In the genomic region with DNA sequence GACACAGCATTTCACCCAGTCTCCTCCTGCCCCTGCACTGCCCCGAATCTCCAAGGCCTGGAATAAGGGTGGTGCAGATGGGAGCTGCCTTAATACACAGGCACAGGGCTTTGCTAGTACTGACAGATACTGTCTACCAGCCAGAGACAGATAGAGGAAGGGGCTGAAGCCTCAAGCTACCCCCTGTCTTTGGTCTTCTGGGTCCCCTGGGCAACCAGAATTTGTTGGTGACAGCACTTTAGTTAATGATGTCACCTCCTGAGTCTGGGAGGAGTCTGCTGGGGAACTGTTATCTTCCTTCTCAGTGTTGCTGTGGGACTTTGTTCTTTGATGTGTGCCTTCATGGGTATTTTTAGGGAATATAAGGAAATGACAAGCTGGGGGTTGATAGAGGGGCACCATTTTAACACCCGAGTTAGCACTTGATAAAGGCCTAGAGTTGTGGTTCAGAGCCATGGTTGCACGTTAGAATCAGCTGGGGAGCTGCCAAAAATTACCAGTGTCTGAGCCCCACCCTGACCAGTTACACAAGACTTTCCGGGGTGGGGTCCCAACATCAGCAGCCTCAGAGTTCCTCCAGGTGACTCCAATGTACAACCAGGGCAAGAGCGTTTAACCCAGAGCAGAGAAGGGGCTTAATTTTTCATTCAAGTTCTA, we compare ENCODE assay signal across 1 cellular context.
TF ChIP-seq lines count a peak whose summit lies in the region.

No MANE protein-coding gene starts in this region.

TF ChIP-seq in K562, 482 proteins besides CTCF, POLR2A, EP300 and RAD21 (continued from another document and continues in another):
- TF ChIP-seq OTX1 (CRISPR knock-in tag; IDR thresholded peaks at IDR 0.05) = no peak
- no peak for TF ChIP-seq ZSCAN29 (IDR thresholded peaks at IDR 0.05)
- TF ChIP-seq ATF1 (CRISPR knock-in tag; IDR thresholded peaks at IDR 0.05) = no peak
- peak; percentile 35; the same call in 1 of the 2 replicates for TF ChIP-seq ATF1 (tag; IDR thresholded peaks at IDR 0.05)
- no peak for TF ChIP-seq ZBTB26 (CRISPR knock-in tag; IDR thresholded peaks at IDR 0.05)
- TF ChIP-seq, protein P1, sequence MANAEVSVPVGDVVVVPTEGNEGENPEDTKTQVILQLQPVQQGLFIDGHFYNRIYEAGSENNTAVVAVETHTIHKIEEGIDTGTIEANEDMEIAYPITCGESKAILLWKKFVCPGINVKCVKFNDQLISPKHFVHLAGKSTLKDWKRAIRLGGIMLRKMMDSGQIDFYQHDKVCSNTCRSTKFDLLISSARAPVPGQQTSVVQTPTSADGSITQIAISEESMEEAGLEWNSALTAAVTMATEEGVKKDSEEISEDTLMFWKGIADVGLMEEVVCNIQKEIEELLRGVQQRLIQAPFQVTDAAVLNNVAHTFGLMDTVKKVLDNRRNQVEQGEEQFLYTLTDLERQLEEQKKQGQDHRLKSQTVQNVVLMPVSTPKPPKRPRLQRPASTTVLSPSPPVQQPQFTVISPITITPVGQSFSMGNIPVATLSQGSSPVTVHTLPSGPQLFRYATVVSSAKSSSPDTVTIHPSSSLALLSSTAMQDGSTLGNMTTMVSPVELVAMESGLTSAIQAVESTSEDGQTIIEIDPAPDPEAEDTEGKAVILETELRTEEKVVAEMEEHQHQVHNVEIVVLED (CRISPR knock-in tag; IDR thresholded peaks at IDR 0.05) = no peak
- no peak for TF ChIP-seq TCF15 (CRISPR knock-in tag; IDR thresholded peaks at IDR 0.05)
- TF ChIP-seq, protein P2, sequence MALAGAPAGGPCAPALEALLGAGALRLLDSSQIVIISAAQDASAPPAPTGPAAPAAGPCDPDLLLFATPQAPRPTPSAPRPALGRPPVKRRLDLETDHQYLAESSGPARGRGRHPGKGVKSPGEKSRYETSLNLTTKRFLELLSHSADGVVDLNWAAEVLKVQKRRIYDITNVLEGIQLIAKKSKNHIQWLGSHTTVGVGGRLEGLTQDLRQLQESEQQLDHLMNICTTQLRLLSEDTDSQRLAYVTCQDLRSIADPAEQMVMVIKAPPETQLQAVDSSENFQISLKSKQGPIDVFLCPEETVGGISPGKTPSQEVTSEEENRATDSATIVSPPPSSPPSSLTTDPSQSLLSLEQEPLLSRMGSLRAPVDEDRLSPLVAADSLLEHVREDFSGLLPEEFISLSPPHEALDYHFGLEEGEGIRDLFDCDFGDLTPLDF (CRISPR knock-in tag; IDR thresholded peaks at IDR 0.05) = no peak
- TF ChIP-seq, protein P3, sequence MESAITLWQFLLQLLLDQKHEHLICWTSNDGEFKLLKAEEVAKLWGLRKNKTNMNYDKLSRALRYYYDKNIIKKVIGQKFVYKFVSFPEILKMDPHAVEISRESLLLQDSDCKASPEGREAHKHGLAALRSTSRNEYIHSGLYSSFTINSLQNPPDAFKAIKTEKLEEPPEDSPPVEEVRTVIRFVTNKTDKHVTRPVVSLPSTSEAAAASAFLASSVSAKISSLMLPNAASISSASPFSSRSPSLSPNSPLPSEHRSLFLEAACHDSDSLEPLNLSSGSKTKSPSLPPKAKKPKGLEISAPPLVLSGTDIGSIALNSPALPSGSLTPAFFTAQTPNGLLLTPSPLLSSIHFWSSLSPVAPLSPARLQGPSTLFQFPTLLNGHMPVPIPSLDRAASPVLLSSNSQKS (CRISPR knock-in tag; IDR thresholded peaks at IDR 0.05) = no peak
- no peak for TF ChIP-seq TBP (optimal IDR thresholded peaks at IDR 0.05; ENCODE audit: low read depth, low read length)
- no peak for TF ChIP-seq STAT5A (IDR thresholded peaks at IDR 0.05; ENCODE audit: borderline replicate concordance, low read length)
- TF ChIP-seq, protein P4, sequence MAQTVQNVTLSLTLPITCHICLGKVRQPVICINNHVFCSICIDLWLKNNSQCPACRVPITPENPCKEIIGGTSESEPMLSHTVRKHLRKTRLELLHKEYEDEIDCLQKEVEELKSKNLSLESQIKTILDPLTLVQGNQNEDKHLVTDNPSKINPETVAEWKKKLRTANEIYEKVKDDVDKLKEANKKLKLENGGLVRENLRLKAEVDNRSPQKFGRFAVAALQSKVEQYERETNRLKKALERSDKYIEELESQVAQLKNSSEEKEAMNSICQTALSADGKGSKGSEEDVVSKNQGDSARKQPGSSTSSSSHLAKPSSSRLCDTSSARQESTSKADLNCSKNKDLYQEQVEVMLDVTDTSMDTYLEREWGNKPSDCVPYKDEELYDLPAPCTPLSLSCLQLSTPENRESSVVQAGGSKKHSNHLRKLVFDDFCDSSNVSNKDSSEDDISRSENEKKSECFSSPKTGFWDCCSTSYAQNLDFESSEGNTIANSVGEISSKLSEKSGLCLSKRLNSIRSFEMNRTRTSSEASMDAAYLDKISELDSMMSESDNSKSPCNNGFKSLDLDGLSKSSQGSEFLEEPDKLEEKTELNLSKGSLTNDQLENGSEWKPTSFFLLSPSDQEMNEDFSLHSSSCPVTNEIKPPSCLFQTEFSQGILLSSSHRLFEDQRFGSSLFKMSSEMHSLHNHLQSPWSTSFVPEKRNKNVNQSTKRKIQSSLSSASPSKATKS (CRISPR knock-in tag; IDR thresholded peaks at IDR 0.05) = no peak
- TF ChIP-seq FIP1L1 (IDR thresholded peaks at IDR 0.05; ENCODE audit: low read depth, low read length, poor library complexity, severe bottlenecking) = no peak
- TF ChIP-seq, protein P5, sequence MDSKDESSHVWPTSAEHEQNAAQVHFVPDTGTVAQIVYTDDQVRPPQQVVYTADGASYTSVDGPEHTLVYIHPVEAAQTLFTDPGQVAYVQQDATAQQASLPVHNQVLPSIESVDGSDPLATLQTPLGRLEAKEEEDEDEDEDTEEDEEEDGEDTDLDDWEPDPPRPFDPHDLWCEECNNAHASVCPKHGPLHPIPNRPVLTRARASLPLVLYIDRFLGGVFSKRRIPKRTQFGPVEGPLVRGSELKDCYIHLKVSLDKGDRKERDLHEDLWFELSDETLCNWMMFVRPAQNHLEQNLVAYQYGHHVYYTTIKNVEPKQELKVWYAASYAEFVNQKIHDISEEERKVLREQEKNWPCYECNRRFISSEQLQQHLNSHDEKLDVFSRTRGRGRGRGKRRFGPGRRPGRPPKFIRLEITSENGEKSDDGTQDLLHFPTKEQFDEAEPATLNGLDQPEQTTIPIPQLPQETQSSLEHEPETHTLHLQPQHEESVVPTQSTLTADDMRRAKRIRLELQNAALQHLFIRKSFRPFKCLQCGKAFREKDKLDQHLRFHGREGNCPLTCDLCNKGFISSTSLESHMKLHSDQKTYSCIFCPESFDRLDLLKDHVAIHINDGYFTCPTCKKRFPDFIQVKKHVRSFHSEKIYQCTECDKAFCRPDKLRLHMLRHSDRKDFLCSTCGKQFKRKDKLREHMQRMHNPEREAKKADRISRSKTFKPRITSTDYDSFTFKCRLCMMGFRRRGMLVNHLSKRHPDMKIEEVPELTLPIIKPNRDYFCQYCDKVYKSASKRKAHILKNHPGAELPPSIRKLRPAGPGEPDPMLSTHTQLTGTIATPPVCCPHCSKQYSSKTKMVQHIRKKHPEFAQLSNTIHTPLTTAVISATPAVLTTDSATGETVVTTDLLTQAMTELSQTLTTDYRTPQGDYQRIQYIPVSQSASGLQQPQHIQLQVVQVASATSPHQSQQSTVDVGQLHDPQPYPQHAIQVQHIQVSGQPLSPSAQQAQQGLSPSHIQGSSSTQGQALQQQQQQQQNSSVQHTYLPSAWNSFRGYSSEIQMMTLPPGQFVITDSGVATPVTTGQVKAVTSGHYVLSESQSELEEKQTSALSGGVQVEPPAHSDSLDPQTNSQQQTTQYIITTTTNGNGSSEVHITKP (IDR thresholded peaks at IDR 0.05; ENCODE audit: partially characterized antibody) = peak; percentile 98
- no peak for TF ChIP-seq ZNF23 (CRISPR knock-in tag; IDR thresholded peaks at IDR 0.05)
- no peak for TF ChIP-seq SIN3A (IDR thresholded peaks at IDR 0.05; ENCODE audit: borderline replicate concordance in 2 of 2, control insufficient read depth in 1 of 2, low read depth in 2 of 2, low read length in 2 of 2)
- no peak for TF ChIP-seq MTA3 (IDR thresholded peaks at IDR 0.05; ENCODE audit: borderline replicate concordance)
- TF ChIP-seq, protein P6, sequence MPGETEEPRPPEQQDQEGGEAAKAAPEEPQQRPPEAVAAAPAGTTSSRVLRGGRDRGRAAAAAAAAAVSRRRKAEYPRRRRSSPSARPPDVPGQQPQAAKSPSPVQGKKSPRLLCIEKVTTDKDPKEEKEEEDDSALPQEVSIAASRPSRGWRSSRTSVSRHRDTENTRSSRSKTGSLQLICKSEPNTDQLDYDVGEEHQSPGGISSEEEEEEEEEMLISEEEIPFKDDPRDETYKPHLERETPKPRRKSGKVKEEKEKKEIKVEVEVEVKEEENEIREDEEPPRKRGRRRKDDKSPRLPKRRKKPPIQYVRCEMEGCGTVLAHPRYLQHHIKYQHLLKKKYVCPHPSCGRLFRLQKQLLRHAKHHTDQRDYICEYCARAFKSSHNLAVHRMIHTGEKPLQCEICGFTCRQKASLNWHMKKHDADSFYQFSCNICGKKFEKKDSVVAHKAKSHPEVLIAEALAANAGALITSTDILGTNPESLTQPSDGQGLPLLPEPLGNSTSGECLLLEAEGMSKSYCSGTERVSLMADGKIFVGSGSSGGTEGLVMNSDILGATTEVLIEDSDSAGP (CRISPR knock-in tag; IDR thresholded peaks at IDR 0.05) = no peak
- peak; percentile 72 for TF ChIP-seq CEBPB (tag; IDR thresholded peaks at IDR 0.05)
- TF ChIP-seq PHF21A (IDR thresholded peaks at IDR 0.05; ENCODE audit: borderline replicate concordance, low read depth) = no peak
- TF ChIP-seq ELF2 (CRISPR knock-in tag; IDR thresholded peaks at IDR 0.05) = no peak
- TF ChIP-seq RB1 (IDR thresholded peaks at IDR 0.05; ENCODE audit: low read depth) = no peak
- TF ChIP-seq FOXJ3 (CRISPR knock-in tag; IDR thresholded peaks at IDR 0.05) = no peak
- TF ChIP-seq NFE2 (IDR thresholded peaks at IDR 0.05; ENCODE audit: low read depth) = no peak
- no peak for TF ChIP-seq NBN (IDR thresholded peaks at IDR 0.05; ENCODE audit: low read depth)
- no peak for TF ChIP-seq HDAC8 (tag; IDR thresholded peaks at IDR 0.05)
- TF ChIP-seq BRF2 (IDR thresholded peaks at IDR 0.05; ENCODE audit: borderline replicate concordance, insufficient read depth, insufficient read length) = no peak
- TF ChIP-seq LARP7 (IDR thresholded peaks at IDR 0.05) = no peak
- TF ChIP-seq, protein P7, sequence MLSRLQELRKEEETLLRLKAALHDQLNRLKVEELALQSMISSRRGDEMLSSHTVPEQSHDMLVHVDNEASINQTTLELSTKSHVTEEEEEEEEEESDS (CRISPR knock-in tag; IDR thresholded peaks at IDR 0.05) = no peak
- TF ChIP-seq ATF2 (CRISPR knock-in tag; IDR thresholded peaks at IDR 0.05) = no peak
- no peak for TF ChIP-seq HDAC1 (IDR thresholded peaks at IDR 0.05)
